In genomic region chr5:36177715-36178556, GRCh38 we compare ENCODE assay signal across 8 cellular contexts. TPM values are rescaled to one million over a fixed set of nuclear protein-coding genes. Genes with fewer than 3 reads are reported as not detected.
DNase-seq lines count a peak whose midpoint lies in the region; ATAC-seq, FAIRE-seq and TF ChIP-seq lines count a peak whose summit lies in the region.

No MANE protein-coding gene starts in this region.

- ATAC-seq in A549 = peak; percentile 88 to 90
- peak; percentile 67 for ATAC-seq in mucosa of descending colon

- intact Hi-C loops in mucosa of descending colon (cut with DNase I, micrococcal nuclease) = no loop called here

- H3K4me2 ChIP-seq in A549 = no peak overlapping the region

- no peak for FAIRE-seq in A549 (lab: Jason Lieb, UNC)

- TF ChIP-seq POLR2A in A549 (IDR thresholded peaks at IDR 0.05; ENCODE audit: low read length) = no peak

- H3K4me3 ChIP-seq in A549 (no peak overlapping the region), mucosa of descending colon (no peak overlapping the region)

- TF ChIP-seq EP300 in A549 (IDR thresholded peaks at IDR 0.05) = no peak

- TF ChIP-seq CTCF in A549 (IDR thresholded peaks at IDR 0.05) = peak; percentile 65
- TF ChIP-seq CTCF in GM13977 (IDR thresholded peaks at IDR 0.05; ENCODE audit: extremely low read depth, insufficient read depth, missing control alignments) = peak; percentile 39
- peak; percentile 12 for TF ChIP-seq CTCF in mucosa of descending colon (IDR thresholded peaks at IDR 0.05)

- peak; percentile 13 to 56 for DNase-seq in A549 (ENCODE audit: low read depth in 1 of 2, low spot score in 1 of 2)
- no peak for DNase-seq in GM13977 (ENCODE audit: low spot score)
- DNase-seq in NCI-H526 treated with DMSO at 0.1 percent for 48 hours (lab: John Stamatoyannopoulos, UW) = peak; percentile 55
- peak; percentile 33 for DNase-seq in dedifferentiated amniotic fluid mesenchymal stem cell (ENCODE audit: extremely low spot score)
- DNase-seq in mucosa of descending colon = no peak
- no peak for DNase-seq in activated CD4-positive, alpha-beta T cell treated with anti-CD3 and anti-CD28 coated beads, Interleukin-2, amount 50 U/mL, for 4 hours
- no peak for DNase-seq in GM19238 (ENCODE audit: insufficient read length, low spot score)
- DNase-seq in central memory CD4-positive, alpha-beta T cell = no peak

- H3K4me1 ChIP-seq in A549 = no peaks in the 10 kb centered on the region
- no peaks in the 10 kb centered on the region for H3K4me1 ChIP-seq in mucosa of descending colon (ENCODE audit: low read depth)

- peak; percentile 30 to 50 for TF ChIP-seq RAD21 in A549 (conservative IDR thresholded peaks at IDR 0.05 in 1 of 2, IDR thresholded peaks at IDR 0.05 in 1 of 2)

- no peaks in the 10 kb centered on the region for H3K36me3 ChIP-seq in mucosa of descending colon (ENCODE audit: low read depth)

- H3K9me3 ChIP-seq in A549 = no peaks in the 10 kb centered on the region
- H3K9me3 ChIP-seq in mucosa of descending colon = no peaks in the 10 kb centered on the region

- in situ Hi-C loops in GM13977 (cut with MboI; ENCODE audit: low pct_unique_long_range_greater_than_20kb, low sequenced_read_pairs, unreplicated experiment) = no loop called here

- POLR2A ChIA-PET in A549 (lab: Yijun Ruan, JAX) = no interaction called here

- WGBS in A549 (ENCODE audit: missing lambda C conversion rate) = 81% methylated on average over 3 of the region's 3 CpGs

- H3K27ac ChIP-seq in A549 = no peak overlapping the region

- CTCF ChIA-PET in A549 (lab: Yijun Ruan, JAX) = interaction anchor here (0.6 to 2.5 kb wide), 20 partner anchors 11 to 1560 kb away, joined by 3 to 19 read pairs (median 4); partner anchors contain the start of genes LMBRD2, NADK2 and SKP2

TF ChIP-seq in A549, 52 proteins besides CTCF, POLR2A, EP300 and RAD21:
- no peak for TF ChIP-seq TP53 (CRISPR knock-in tag; IDR thresholded peaks at IDR 0.05)
- TF ChIP-seq SREBF2 (IDR thresholded peaks at IDR 0.05) = no peak
- TF ChIP-seq SMC3 (IDR thresholded peaks at IDR 0.05) = peak; percentile 58
- no peak for TF ChIP-seq ZNF302 (CRISPR knock-in tag; IDR thresholded peaks at IDR 0.05)

RNA-seq across cellular contexts. Expression of gene SKP2, which starts 26.0 kb away (rescaled TPM):
- polyA plus RNA-seq in A549 (2011; rRNA removed) (13.7 and 23.4 TPM in 2 replicates), A549 (2017; fragmentation: RNase III; extraction: RNeasy Plus Mini Kit Qiagen cat#74134 plus additional on column Dnase treatment) (11.4 to 12.4 TPM (median 12.4 TPM) in 3 replicates)
- 14.1 and 15.8 TPM in 2 replicates for polyA plus RNA-seq in A549 (2012; cell fraction: cytosol; rRNA removed)
- 9.3 and 13.8 TPM in 2 replicates for polyA plus RNA-seq in A549 (2012; cell fraction: nucleus; rRNA removed)
- 24.2 and 24.5 TPM in 2 replicates for polyA minus RNA-seq in A549 (2011; rRNA and poly(A)+ RNA removed)
- total RNA-seq in mucosa of descending colon = 10 to 100 TPM; 11.6 to 24.2 (median 16.5) TPM

RNA-seq across cellular contexts. Expression of gene LMBRD2, which starts 26.2 kb away (rescaled TPM):
- polyA plus RNA-seq in A549 (2011; rRNA removed) = 5.4 and 6.8 TPM in 2 replicates
- 0.41 and 0.51 TPM in 2 replicates for polyA plus RNA-seq in A549 (2012; cell fraction: cytosol; rRNA removed)
- polyA plus RNA-seq in A549 (2012; cell fraction: nucleus; rRNA removed) = 0.50 and 0.95 TPM in 2 replicates
- polyA plus RNA-seq in A549 (2017; fragmentation: RNase III; extraction: RNeasy Plus Mini Kit Qiagen cat#74134 plus additional on column Dnase treatment) = 2.6 to 3.6 TPM (median 2.9 TPM) in 3 replicates
- 5.7 and 6.7 TPM in 2 replicates for polyA minus RNA-seq in A549 (2011; rRNA and poly(A)+ RNA removed)
- total RNA-seq in mucosa of descending colon = 10 to 100 TPM; 14.8 to 18.0 (median 16.7) TPM

Comparison
In these comparisons a context has a peak if more than half of its experiments do, and no peak if none do; other contexts are left out.
1. DNase-seq: peak in A549 (2 of 2), NCI-H526 treated with DMSO at 0.1 percent for 48 hours (single experiment) and dedifferentiated amniotic fluid mesenchymal stem cell (single experiment); none in GM13977 (single experiment), mucosa of descending colon (0 of 3), activated CD4-positive, alpha-beta T cell treated with anti-CD3 and anti-CD28 coated beads, Interleukin-2, amount 50 U/mL, for 4 hours (0 of 2), GM19238 (single experiment) and central memory CD4-positive, alpha-beta T cell (single experiment).
2. CTCF ChIP-seq: peak in every context shown above with its lines; median percentile 65 in A549; 39 in GM13977; 12 in mucosa of descending colon.